In genomic region chr6:31308050-31308844, GRCh38 we compare ENCODE assay signal across 8 cellular contexts. TPM values are rescaled to one million over a fixed set of nuclear protein-coding genes. Genes with fewer than 3 reads are reported as not detected.
DNase-seq lines count a peak whose midpoint lies in the region; ATAC-seq and TF ChIP-seq lines count a peak whose summit lies in the region.

No MANE protein-coding gene starts in this region.

- H3K27ac Mint-ChIP-seq in neural progenitor cell = no peak overlapping the region

- no peaks in the 10 kb centered on the region for H3K36me3 Mint-ChIP-seq in neural progenitor cell

- no peaks in the 10 kb centered on the region for H3F3A ChIP-seq in neural progenitor cell (ENCODE audit: low read depth)

- in situ Hi-C loops in GM13976 (cut with MboI; ENCODE audit: low sequenced_read_pairs, unreplicated experiment) = no loop called here
- in situ Hi-C loops in HAP-1 (cut with MboI; ENCODE audit: low sequenced_read_pairs) = no loop called here

- no peaks in the 10 kb centered on the region for H3K9me3 ChIP-seq in neural progenitor cell (ENCODE audit: low read depth)
- no peaks in the 10 kb centered on the region for H3K9me3 ChIP-seq in stomach smooth muscle (ENCODE audit: control insufficient read depth in 2 of 2, low read length in 2 of 2)
- H3K9me3 ChIP-seq in HAP-1 = no peaks in the 10 kb centered on the region

- no peak for TF ChIP-seq CTCF in GM13976 (IDR thresholded peaks at IDR 0.05; ENCODE audit: borderline replicate concordance, control extremely low read depth, extremely low read depth, insufficient read depth, missing control alignments)
- TF ChIP-seq CTCF in coronary artery (IDR thresholded peaks at IDR 0.05) = no peak
- TF ChIP-seq CTCF in neural progenitor cell (IDR thresholded peaks at IDR 0.05) = no peak

- H3K27me3 ChIP-seq in neural progenitor cell = peaks cover 17% of the 10 kb centered on the region
- peaks cover 21 to 25% of the 10 kb centered on the region in 2 donors for H3K27me3 ChIP-seq in stomach smooth muscle (ENCODE audit: control insufficient read depth in 1 of 2, insufficient read depth in 2 of 2, low read length in 2 of 2)
- peaks cover 19% of the 10 kb centered on the region for H3K27me3 ChIP-seq in HAP-1 (ENCODE audit: low read depth)

- ATAC-seq in HG03097 (IDR thresholded peaks at IDR 0.05; ENCODE audit: low FRiP score, unreplicated experiment) = no peak

- H3K9ac ChIP-seq in neural progenitor cell (no peak overlapping the region), stomach smooth muscle (ENCODE audit: low read length in 2 of 2) (no peak overlapping the region)

- H3K36me3 ChIP-seq in neural progenitor cell (no peaks in the 10 kb centered on the region), stomach smooth muscle (ENCODE audit: control insufficient read depth in 2 of 2, insufficient read depth in 2 of 2, low read length in 2 of 2) (no peaks in the 10 kb centered on the region), HAP-1 (replicated peaks) (no peaks in the 10 kb centered on the region)

- no peaks in the 10 kb centered on the region for H3K79me2 ChIP-seq in neural progenitor cell (ENCODE audit: low read depth)

- H3K27ac ChIP-seq in coronary artery = no peak overlapping the region
- no peak overlapping the region for H3K27ac ChIP-seq in neural progenitor cell
- no peak overlapping the region for H3K27ac ChIP-seq in stomach smooth muscle (ENCODE audit: low read length)

- no peaks in the 10 kb centered on the region for H3K4me1 ChIP-seq in neural progenitor cell
- H3K4me1 ChIP-seq in stomach smooth muscle (ENCODE audit: control insufficient read depth, insufficient read depth, low read length) = no peaks in the 10 kb centered on the region
- H3K4me1 ChIP-seq in HAP-1 = no peaks in the 10 kb centered on the region

- H3K4me2 ChIP-seq in neural progenitor cell = no peak overlapping the region

- peaks cover 3% of the 10 kb centered on the region for H3K27me3 Mint-ChIP-seq in neural progenitor cell (ENCODE audit: insufficient read depth, low read depth)

- H3K4me3 Mint-ChIP-seq in neural progenitor cell = no peak overlapping the region

- peaks cover 2% of the 10 kb centered on the region for H3K9me3 Mint-ChIP-seq in neural progenitor cell

- DNase-seq in GM13976 (ENCODE audit: low spot score) (peak; percentile 80), coronary artery (ENCODE audit: low spot score) (no peak), neural progenitor cell (ENCODE audit: low spot score) (peak; percentile 10), middle frontal gyrus (ENCODE audit: extremely low spot score, low spot score) (no peak), HAP-1 (ENCODE audit: low spot score in 2 of 2) (no peak)
- DNase-seq in activated CD4-positive, CD25-positive, alpha-beta regulatory T cell treated with anti-CD3 and anti-CD28 coated beads, Interleukin-2, amount 50 U/mL, for 16 hours (ENCODE audit: low read depth, low spot score) = peak; percentile 33

- H3K4me3 ChIP-seq in coronary artery (peak overlapping the region; percentile 69), neural progenitor cell (no peak overlapping the region), stomach smooth muscle (ENCODE audit: low read length in 2 of 2) (peak overlapping the region; percentile 22 to 33), HAP-1 (no peak overlapping the region)

- H2AFZ ChIP-seq in neural progenitor cell (replicated peaks) = no peak overlapping the region

- no peaks in the 10 kb centered on the region for H4K20me1 ChIP-seq in neural progenitor cell (ENCODE audit: low read depth)

- peaks cover 3% of the 10 kb centered on the region for H3K4me1 Mint-ChIP-seq in neural progenitor cell

RNA-seq across cellular contexts. Expression of gene HLA-C, which starts 36.4 kb away (rescaled TPM):
- 65.2 and 170 TPM in 2 replicates for total RNA-seq in neural progenitor cell (ENCODE audit: low replicate concordance)

RNA-seq across cellular contexts. Expression of gene HLA-B, which starts 48.7 kb away (rescaled TPM):
- total RNA-seq in neural progenitor cell (ENCODE audit: low replicate concordance) = 16.2 and 21.8 TPM in 2 replicates

Comparison
In these comparisons a context has a peak if more than half of its experiments do, and no peak if none do; other contexts are left out.
1. DNase-seq: peak in GM13976 (single experiment), activated CD4-positive, CD25-positive, alpha-beta regulatory T cell treated with anti-CD3 and anti-CD28 coated beads, Interleukin-2, amount 50 U/mL, for 16 hours (single experiment) and neural progenitor cell (single experiment); none in coronary artery (single experiment), middle frontal gyrus (single experiment) and HAP-1 (0 of 2).
2. H3K4me3 ChIP-seq: peak in coronary artery (single experiment) and stomach smooth muscle (2 of 2); none in neural progenitor cell (single experiment) and HAP-1 (single experiment).